Comparison of ENCODE assay signal across 15 cellular contexts in genomic region chr22:49628351-49629023, GRCh38.
DNase-seq lines count a peak whose midpoint lies in the region; ATAC-seq and TF ChIP-seq lines count a peak whose summit lies in the region.
"Had no signal": no experiment of that assay in that cellular context is flagged by ENCODE, and none has a peak within 500 bp of the region (broad histone marks: within the 10 kb centered on the region; RNA-seq: fewer than 3 reads in every experiment).

No MANE protein-coding gene starts in this region.

- intact Hi-C loops in right cardiac atrium (cut with DNase I), result no loop called here
- intact Hi-C loops in left cardiac atrium (cut with DNase I), result no loop called here
- intact Hi-C loops in ascending aorta (cut with DNase I), result no loop called here
- intact Hi-C loops in uterus (cut with DNase I; ENCODE audit: low total_unique reads), result no loop called here

- DNase-seq in right cardiac atrium (peak in 2 of 3 donors; percentile 30 to 38), left cardiac atrium (no peak), SK-N-DZ (ENCODE audit: low spot score) (peak; percentile 54), neuronal stem cell (ENCODE audit: low spot score) (peak; percentile 96), LoVo (ENCODE audit: low spot score) (no peak), ascending aorta (ENCODE audit: low spot score in 2 of 2) (no peak), uterus (no peak)
- DNase-seq: activated CD4-positive, alpha-beta T cell treated with anti-CD3 and anti-CD28 coated beads, Interleukin-2, amount 10 ng/mL, durations not matched to agents 7 days and 5 days; activated naive CD4-positive, alpha-beta T cell treated with Interleukin-2 at 50 U/mL for 16 hours; CD4-positive, alpha-beta memory T cell; hippocampal formation; stimulated activated naive CD8-positive, alpha-beta T cell treated with anti-CD3 and anti-CD28 coated beads, Interleukin-15, Interleukin-2, amounts not matched to agents 100 U/mL and 50 U/mL, for 24 hours; trophoblast cell had no signal

- H3K36me3 ChIP-seq in neuronal stem cell (replicated peaks in 1 of 2; ENCODE audit: control insufficient read depth in 2 of 2, insufficient read depth in 2 of 2, low read length in 2 of 2), result no peaks in the 10 kb centered on the region
- no peaks in the 10 kb centered on the region for H3K36me3 ChIP-seq in ascending aorta
- no peaks in the 10 kb centered on the region for H3K36me3 ChIP-seq in uterus

- no peak overlapping the region for H3K9ac ChIP-seq in neuronal stem cell (ENCODE audit: low read depth, low read length, poor library complexity)

- no peaks in the 10 kb centered on the region for H3K9me3 ChIP-seq in right cardiac atrium (ENCODE audit: control insufficient read depth, low read length)
- H3K9me3 ChIP-seq in neuronal stem cell (replicated peaks in 1 of 2; ENCODE audit: control insufficient read depth in 2 of 2, insufficient read depth in 1 of 2, low read depth in 1 of 2, low read length in 2 of 2), result no peaks in the 10 kb centered on the region
- no peaks in the 10 kb centered on the region for H3K9me3 ChIP-seq in ascending aorta
- no peaks in the 10 kb centered on the region for H3K9me3 ChIP-seq in uterus

- TF ChIP-seq POLR2A in uterus (IDR thresholded peaks at IDR 0.05), result no peak

- no peak overlapping the region for H2BK120ac ChIP-seq in neuronal stem cell (ENCODE audit: low read depth, low read length)

- H4K91ac ChIP-seq in neuronal stem cell (ENCODE audit: low read depth, low read length, poor library complexity), result no peak overlapping the region

- peak overlapping the region; percentile 17 for H3K14ac ChIP-seq in neuronal stem cell (ENCODE audit: low read length)

- H2BK15ac ChIP-seq in neuronal stem cell (ENCODE audit: low read length), result no peak overlapping the region

- no peak overlapping the region for H2AK5ac ChIP-seq in neuronal stem cell (ENCODE audit: low read depth, low read length)

- ATAC-seq in right cardiac atrium, result no peak
- no peak for ATAC-seq in left cardiac atrium
- ATAC-seq: GM23338; stimulated activated naive CD8-positive, alpha-beta T cell treated with anti-CD3 and anti-CD28 coated beads, Interleukin-15, Interleukin-2, amounts not matched to agents 100 U/mL and 50 U/mL, for 24 hours had no signal

- no peak overlapping the region for H3K23ac ChIP-seq in neuronal stem cell (ENCODE audit: low read depth, low read length, poor library complexity)

- H3K4me3 ChIP-seq in right cardiac atrium (ENCODE audit: low read length), result no peak overlapping the region
- H3K4me3 ChIP-seq in neuronal stem cell (ENCODE audit: low read length in 2 of 2), result no peak overlapping the region
- H3K4me3 ChIP-seq in ascending aorta, result no peak overlapping the region
- H3K4me3 ChIP-seq in uterus, result no peak overlapping the region
- H3K4me3 ChIP-seq: GM23338 had no signal

- H3K4ac ChIP-seq in neuronal stem cell (ENCODE audit: low read length), result no peak overlapping the region

- H3K4me2 ChIP-seq in neuronal stem cell (ENCODE audit: insufficient read depth, low read length, poor library complexity, severe bottlenecking), result peak overlapping the region; percentile 47
- H3K4me2 ChIP-seq: GM23338 had no signal

- 46% methylated on average over 25 of the region's 25 CpGs for WGBS in right cardiac atrium
- WGBS in neuronal stem cell (ENCODE audit: extremely low coverage in 2 of 2, insufficient read length in 2 of 2, insufficient replicate concordance in 1 of 2), 2 donors, result no CpG with 5 or more reads among the region's 25 CpGs

- no peaks in the 10 kb centered on the region for H3K79me1 ChIP-seq in neuronal stem cell (ENCODE audit: low read depth, low read length)

- H3K27me3 ChIP-seq in right cardiac atrium (ENCODE audit: control insufficient read depth, insufficient read depth) (no peaks in the 10 kb centered on the region), neuronal stem cell (ENCODE audit: control insufficient read depth in 3 of 3, insufficient read depth in 3 of 3, low read depth in 1 of 3, low read length in 3 of 3) (peaks cover 0 to 37% (median 2%) of the 10 kb centered on the region in 3 experiments), ascending aorta (no peaks in the 10 kb centered on the region), uterus (no peaks in the 10 kb centered on the region)

- H4K8ac ChIP-seq in neuronal stem cell (ENCODE audit: low read depth, low read length), result no peak overlapping the region

- no peak for TF ChIP-seq CTCF in ascending aorta (IDR thresholded peaks at IDR 0.05)
- TF ChIP-seq CTCF in uterus (IDR thresholded peaks at IDR 0.05), result no peak

- H2BK12ac ChIP-seq in neuronal stem cell (ENCODE audit: low read length), result no peak overlapping the region

- no peak overlapping the region for H2BK5ac ChIP-seq in neuronal stem cell (ENCODE audit: low read length)

- H3K4me1 ChIP-seq in right cardiac atrium (ENCODE audit: control insufficient read depth, insufficient read depth, low read length) (no peaks in the 10 kb centered on the region), neuronal stem cell (ENCODE audit: control insufficient read depth in 2 of 2, insufficient read depth in 1 of 2, low read depth in 1 of 2, low read length in 2 of 2) (peaks cover 5 to 47% of the 10 kb centered on the region in 2 donors), ascending aorta (peaks cover 0 to 3% of the 10 kb centered on the region in 2 donors), uterus (no peaks in the 10 kb centered on the region)

- no peak overlapping the region for H2AFZ ChIP-seq in neuronal stem cell (ENCODE audit: low read length)
- H2AFZ ChIP-seq: GM23338 had no signal

- peak overlapping the region; percentile 94 for H3K18ac ChIP-seq in neuronal stem cell (ENCODE audit: low read length)

- H3K27ac ChIP-seq in right cardiac atrium (ENCODE audit: low read length) (no peak overlapping the region), neuronal stem cell (replicated peaks; ENCODE audit: low read length) (peak overlapping the region; percentile 67), ascending aorta (no peak overlapping the region), uterus (no peak overlapping the region)
- H3K27ac ChIP-seq: RWPE1 had no signal

Comparison
In these comparisons a context has a peak if more than half of its experiments do, and no peak if none do; other contexts are left out.
1. DNase-seq: peak in right cardiac atrium (2 of 3), SK-N-DZ (single experiment) and neuronal stem cell (single experiment); none in left cardiac atrium (single experiment), LoVo (single experiment), ascending aorta (0 of 2) and uterus (0 of 2).